8 cellular contexts compared by ENCODE assay signal in genomic region chr17:81018044-81018802, GRCh38. TPM values are rescaled to one million over a fixed set of nuclear protein-coding genes. Genes with fewer than 3 reads are reported as not detected.
DNase-seq lines count a peak whose midpoint lies in the region; ATAC-seq and TF ChIP-seq lines count a peak whose summit lies in the region.

No MANE protein-coding gene starts in this region.

- DNase-seq in AG08395 (ENCODE audit: low spot score) (peak; percentile 54), HCEC 1CT (peak; percentile 54), SJSA1 (ENCODE audit: low read depth in 1 of 2, low spot score in 2 of 2) (peak in 1 of 2 experiments; percentile 60), dermis microvascular lymphatic vessel endothelial cell (ENCODE audit: low read depth in 2 of 2) (peak; percentile 51 to 54), mesothelial cell of epicardium (ENCODE audit: low spot score in 2 of 2, unreplicated experiment in 2 of 2) (no peak), vagina (ENCODE audit: extremely low spot score in 2 of 2) (no peak), HAP-1 (ENCODE audit: low spot score in 2 of 2) (no peak)

- H3K9me3 ChIP-seq in SJSA1 (replicated peaks) (0 out of 2 replicates have a peak, but pooled peaks cover 3% of the 10 kb centered on the region), vagina (no peaks in the 10 kb centered on the region), HAP-1 (no peaks in the 10 kb centered on the region; the same call in 1 of the 2 replicates)

- H3K27me3 ChIP-seq in SJSA1 (replicated peaks), result no peaks in the 10 kb centered on the region
- no peaks in the 10 kb centered on the region for H3K27me3 ChIP-seq in vagina
- no peaks in the 10 kb centered on the region for H3K27me3 ChIP-seq in HAP-1 (ENCODE audit: low read depth)

- H3K9me3 Mint-ChIP-seq in mesothelial cell of epicardium, result peaks cover 10% of the 10 kb centered on the region

- peak overlapping the region; percentile 28 for H3K27ac Mint-ChIP-seq in mesothelial cell of epicardium

- ATAC-seq in HG02970 (IDR thresholded peaks at IDR 0.05; ENCODE audit: low FRiP score, unreplicated experiment), result no peak

- H3K36me3 ChIP-seq in SJSA1 (no peaks in the 10 kb centered on the region), vagina (no peaks in the 10 kb centered on the region), HAP-1 (replicated peaks) (no peaks in the 10 kb centered on the region)

- no peaks in the 10 kb centered on the region for H3K27me3 Mint-ChIP-seq in mesothelial cell of epicardium (ENCODE audit: low read depth)

- TF ChIP-seq CTCF in mesothelial cell of epicardium (IDR thresholded peaks at IDR 0.05; ENCODE audit: unreplicated experiment), result no peak
- no peak for TF ChIP-seq CTCF in vagina (IDR thresholded peaks at IDR 0.05)

- peak overlapping the region; percentile 32 for H3K4me3 Mint-ChIP-seq in mesothelial cell of epicardium

- intact Hi-C loops in vagina (cut with DNase I), result no loop called here

- TF ChIP-seq POLR2A in vagina (IDR thresholded peaks at IDR 0.05), result no peak

- H3K4me1 ChIP-seq in SJSA1 (replicated peaks) (peaks cover 16% of the 10 kb centered on the region), vagina (peaks cover 44% of the 10 kb centered on the region), HAP-1 (peaks cover 9% of the 10 kb centered on the region)

- peaks cover 3% of the 10 kb centered on the region for H3K36me3 Mint-ChIP-seq in mesothelial cell of epicardium

- in situ Hi-C loops in HAP-1 (cut with MboI; ENCODE audit: low sequenced_read_pairs), result no loop called here

- peaks cover 11% of the 10 kb centered on the region for H3K4me1 Mint-ChIP-seq in mesothelial cell of epicardium

- H3K27ac ChIP-seq in SJSA1, result peak overlapping the region; percentile 8
- H3K27ac ChIP-seq in vagina, result peak overlapping the region; percentile 83

- H3K4me3 ChIP-seq in SJSA1 (peak overlapping the region; percentile 4; the same call in 1 of the 2 replicates), vagina (peak overlapping the region; percentile 32 to 33), HAP-1 (no peak overlapping the region)

RNA-seq across cellular contexts. Expression of gene BAIAP2, which starts 16.7 kb away (rescaled TPM):
- total RNA-seq in SJSA1 (2014; rRNA removed; shearing (Covaris generic)), result 37.6 and 59.5 TPM in 2 replicates
- 28.2 and 52.6 TPM in 2 replicates for total RNA-seq in dermis microvascular lymphatic vessel endothelial cell
- total RNA-seq in mesothelial cell of epicardium, result 46.5 to 48.9 TPM (median 47.6 TPM) in 3 replicates
- total RNA-seq in vagina, result 113 TPM

RNA-seq across cellular contexts. Expression of gene CHMP6, which starts 26.6 kb away (rescaled TPM):
- total RNA-seq in SJSA1 (2014; rRNA removed; shearing (Covaris generic)), result 20.9 and 26.3 TPM in 2 replicates
- total RNA-seq in dermis microvascular lymphatic vessel endothelial cell (12.3 and 17.6 TPM in 2 replicates), mesothelial cell of epicardium (23.1 to 26.9 TPM (median 26.5 TPM) in 3 replicates), vagina (31.7 TPM)

Comparison
In these comparisons a context has a peak if more than half of its experiments do, and no peak if none do; other contexts are left out.
1. DNase-seq: peak in AG08395 (single experiment), HCEC 1CT (single experiment) and dermis microvascular lymphatic vessel endothelial cell (2 of 2); none in mesothelial cell of epicardium (0 of 2), vagina (0 of 2) and HAP-1 (0 of 2).